ENCODE assay signal across 9 cellular contexts in the genomic region with DNA sequence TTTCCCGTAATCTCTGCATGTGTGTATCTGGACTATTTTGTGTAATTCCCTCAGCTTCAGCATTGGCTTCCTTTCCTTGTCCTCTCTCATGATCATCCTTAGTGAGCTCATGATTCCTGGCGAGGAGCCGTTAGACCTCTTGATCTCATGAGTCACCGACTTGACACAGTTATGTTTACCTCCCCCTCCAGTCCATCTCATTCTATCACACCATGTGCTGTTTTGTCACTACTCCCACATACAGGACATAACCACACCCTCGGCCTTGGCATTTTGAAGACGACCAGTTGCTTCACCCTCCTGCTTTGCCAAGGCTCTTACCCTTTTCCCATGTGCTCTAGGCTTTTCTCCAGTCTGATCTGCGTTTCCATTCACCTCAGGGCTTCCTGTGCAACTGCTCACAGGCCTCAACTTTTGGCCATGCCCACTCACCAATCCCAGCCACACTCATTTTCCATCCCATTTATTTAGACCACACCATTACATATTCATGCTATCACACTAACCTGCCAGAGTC. TPM values are rescaled to one million over a fixed set of nuclear protein-coding genes. Genes with fewer than 3 reads are reported as not detected.
DNase-seq lines count a peak whose midpoint lies in the region; ATAC-seq and TF ChIP-seq lines count a peak whose summit lies in the region.
"Had no signal": no experiment of that assay in that cellular context is flagged by ENCODE, and none has a peak within 500 bp of the region (broad histone marks: within the 10 kb centered on the region; RNA-seq: fewer than 3 reads in every experiment).

No MANE protein-coding gene starts in this region.

- no peak overlapping the region for H3K4me3 Mint-ChIP-seq in T-cell
- H3K4me3 Mint-ChIP-seq: T-helper 1 cell treated with Interleukin-12 subunit alpha and Interleukin-12 subunit beta and Interleukin-4 antibody, amounts not matched to agents 30 μg/mL and 1 μg/mL, for 36 hours had no signal

- peak overlapping the region; percentile 44 for H3K4me2 ChIP-seq in fibroblast of lung (ENCODE audit: extremely low read depth, insufficient read depth, low read length)

- H3K4me3 ChIP-seq in fibroblast of lung (replicated peaks in 1 of 4; ENCODE audit: control extremely low read depth in 1 of 4, insufficient read depth in 1 of 4, low read depth in 3 of 4, low read length in 4 of 4): no peak overlapping the region

- no peak overlapping the region for H3K9ac ChIP-seq in fibroblast of lung (ENCODE audit: insufficient read depth, low read length)

- H3K9me3 Mint-ChIP-seq in T-cell: no peaks in the 10 kb centered on the region
- H3K9me3 Mint-ChIP-seq: T-helper 1 cell treated with Interleukin-12 subunit alpha and Interleukin-12 subunit beta and Interleukin-4 antibody, amounts not matched to agents 30 μg/mL and 1 μg/mL, for 36 hours had no signal

- peak overlapping the region; percentile 79 for H3K27ac ChIP-seq in fibroblast of lung (ENCODE audit: insufficient read depth, low read length)

- H3K4me1 ChIP-seq in fibroblast of lung (ENCODE audit: control insufficient read depth, extremely low read depth, insufficient read depth, low read length): peaks cover 13% of the 10 kb centered on the region

- no peaks in the 10 kb centered on the region for H3K27me3 ChIP-seq in fibroblast of lung (ENCODE audit: control insufficient read depth, insufficient read depth, low read length)

- TF ChIP-seq CTCF in fibroblast of lung (conservative IDR thresholded peaks at IDR 0.05 in 1 of 2, IDR thresholded peaks at IDR 0.05 in 1 of 2; ENCODE audit: low read depth in 1 of 2, low read length in 2 of 2): no peak

- no peaks in the 10 kb centered on the region for H3K79me2 ChIP-seq in fibroblast of lung (ENCODE audit: control insufficient read depth, insufficient read depth, low read length)

- no peaks in the 10 kb centered on the region for H4K20me1 ChIP-seq in fibroblast of lung (ENCODE audit: control insufficient read depth, extremely low read depth, insufficient read depth, low read length)

- peaks cover 12% of the 10 kb centered on the region for H3K36me3 Mint-ChIP-seq in T-cell

- no peaks in the 10 kb centered on the region for H3K36me3 ChIP-seq in fibroblast of lung (ENCODE audit: control insufficient read depth, insufficient read depth, low read length)

- CTCF ChIA-PET in T-cell (lab: Charles Lee): no interaction called here

- H3K27me3 Mint-ChIP-seq in T-cell: no peaks in the 10 kb centered on the region

- H3K27ac Mint-ChIP-seq in T-cell: no peak overlapping the region
- H3K27ac Mint-ChIP-seq: T-helper 1 cell treated with Interleukin-12 subunit alpha and Interleukin-12 subunit beta and Interleukin-4 antibody, amounts not matched to agents 30 μg/mL and 1 μg/mL, for 36 hours had no signal

- peaks cover 0 to under 1% (median under 1%) of the 10 kb centered on the region in 3 donors for H3K4me1 Mint-ChIP-seq in T-cell

- peak overlapping the region; percentile 56 for H2AFZ ChIP-seq in fibroblast of lung (ENCODE audit: low read length)

- H3K9me3 ChIP-seq in fibroblast of lung (ENCODE audit: control insufficient read depth, insufficient read depth, low read depth, low read length): no peaks in the 10 kb centered on the region

- DNase-seq in DMS53 treated with DMSO at 0.1 percent for 48 hours (lab: John Stamatoyannopoulos, UW; ENCODE audit: unreplicated experiment) (peak; percentile 48), fibroblast of lung (ENCODE audit: low read depth in 2 of 2) (peak; percentile 99 to 100), pons (ENCODE audit: low spot score) (peak; percentile 25), middle frontal gyrus (ENCODE audit: extremely low spot score, low spot score) (no peak), T-cell (no peak)

- ATAC-seq in HG02970 (IDR thresholded peaks at IDR 0.05; ENCODE audit: low FRiP score, unreplicated experiment): no peak
- ATAC-seq in HG02885 (IDR thresholded peaks at IDR 0.05; ENCODE audit: poor library complexity, unreplicated experiment): no peak
- ATAC-seq in T-cell (replicated peaks in 1 of 4): no peak

- POLR2A ChIA-PET in T-cell (lab: Charles Lee): no interaction called here

TF ChIP-seq in PFSK-1, 5 proteins besides CTCF, POLR2A, EP300 and RAD21:
- TF ChIP-seq FOXP2 (optimal IDR thresholded peaks at IDR 0.05; ENCODE audit: borderline replicate concordance, extremely low read depth, extremely low read length, insufficient read depth) (peak; percentile 97), POLR2AphosphoS5 (IDR thresholded peaks at IDR 0.05; ENCODE audit: low read depth, low read length) (no peak), REST (IDR thresholded peaks at IDR 0.05; ENCODE audit: insufficient read depth in 1 of 2, low read depth in 2 of 2, low read length in 2 of 2) (no peak), SIN3A (IDR thresholded peaks at IDR 0.05; ENCODE audit: borderline replicate concordance, insufficient read depth, low read length) (peak; percentile 77; the same call in 1 of the 2 replicates), TAF1 (IDR thresholded peaks at IDR 0.05; ENCODE audit: borderline replicate concordance, insufficient read depth, low read length) (no peak)
TF ChIP-seq in PFSK-1: peak in this region for 2.

RNA-seq across cellular contexts. Expression of gene CP, which starts 41.5 kb away (rescaled TPM):
- polyA plus RNA-seq in PFSK-1 (2012; ENCODE audit: insufficient read length, low read depth): 0.74 TPM
- total RNA-seq in fibroblast of lung (under 0.01 TPM in 1 of 2 replicates, not detected in the other), T-cell (1 to 10 TPM in 1 of 5 donors, under 1 TPM in 2, not detected in 2; 0.69 to 1.9 (median 0.73) TPM)
- polyA plus RNA-seq in fibroblast of lung: 0.03 TPM in 1 of 2 replicates, not detected in the other
- polyA plus RNA-seq in fibroblast of lung (2012): 0.13 TPM in 1 of 2 replicates, not detected in the other
- not detected in 2 replicates for polyA minus RNA-seq in fibroblast of lung (ENCODE audit: low replicate concordance)

RNA-seq across cellular contexts. Expression of gene HPS3, which starts 50.7 kb away (rescaled TPM):
- 17.1 TPM for polyA plus RNA-seq in PFSK-1 (2012; ENCODE audit: insufficient read length, low read depth)
- total RNA-seq in fibroblast of lung: 27.0 and 33.4 TPM in 2 replicates
- polyA plus RNA-seq in fibroblast of lung: 31.0 and 31.2 TPM in 2 replicates
- 15.6 and 18.5 TPM in 2 replicates for polyA plus RNA-seq in fibroblast of lung (2012)
- 6.6 and 9.1 TPM in 2 replicates for polyA minus RNA-seq in fibroblast of lung (ENCODE audit: low replicate concordance)
- total RNA-seq in T-cell: 10 to 100 TPM; 18.6 to 28.4 (median 21.5) TPM

Comparison
In these comparisons a context has a peak if more than half of its experiments do, and no peak if none do; other contexts are left out.
1. DNase-seq: peak in DMS53 treated with DMSO at 0.1 percent for 48 hours (single experiment), fibroblast of lung (2 of 2) and pons (single experiment); none in middle frontal gyrus (single experiment) and T-cell (0 of 34).